ENCODE assay signal across 18 cellular contexts in genomic region chr5:158639876-158640570, GRCh38.
DNase-seq lines count a peak whose midpoint lies in the region; ATAC-seq and TF ChIP-seq lines count a peak whose summit lies in the region.
"Had no signal": no experiment of that assay in that cellular context is flagged by ENCODE, and none has a peak within 500 bp of the region (broad histone marks: within the 10 kb centered on the region; RNA-seq: fewer than 3 reads in every experiment).

No MANE protein-coding gene starts in this region.

- no peak overlapping the region for H4K5ac ChIP-seq in IMR-90 (ENCODE audit: low read depth, low read length)

- H3K56ac ChIP-seq in IMR-90 (ENCODE audit: extremely low read depth, insufficient read depth, low read length): no peak overlapping the region

- no peak overlapping the region for H4K8ac ChIP-seq in IMR-90 (ENCODE audit: low read depth in 2 of 2, low read length in 2 of 2)
- H4K8ac ChIP-seq in mesenchymal stem cell (ENCODE audit: low read length): no peak overlapping the region

- intact Hi-C loops in IMR-90 (cut with micrococcal nuclease): no loop called here

- no peak for TF ChIP-seq POLR2A in IMR-90 (IDR thresholded peaks at IDR 0.05; ENCODE audit: low read depth, low read length)

- CTCF ChIA-PET in IMR-90 (lab: Yijun Ruan, JAX): interaction anchor here (1.0 kb wide), 1 partner anchor 266 kb away, joined by 3 read pairs; no protein-coding TSS in a partner anchor
- CTCF ChIA-PET in activated CD4-positive, alpha-beta T cell treated with anti-CD3 and anti-CD28 coated beads, Interleukin-2, amount 10 ng/mL, durations not matched to agents 7 days and 5 days (lab: Charles Lee): no interaction called here

- H3K36me3 Mint-ChIP-seq in activated CD4-positive, alpha-beta T cell treated with anti-CD3 and anti-CD28 coated beads, Interleukin-2, amount 10 ng/mL, durations not matched to agents 7 days and 5 days (ENCODE audit: low read depth): no peaks in the 10 kb centered on the region
- H3K36me3 Mint-ChIP-seq: activated naive CD4-positive, alpha-beta T cell treated with anti-CD3 and anti-CD28 coated beads, Interleukin-2, amount 10 ng/mL, durations not matched to agents 7 days and 5 days; immature natural killer cell had no signal

- no peak overlapping the region for H2BK20ac ChIP-seq in IMR-90 (ENCODE audit: low read depth, low read length)

- H3K18ac ChIP-seq in IMR-90 (ENCODE audit: low read depth, low read length): no peak overlapping the region
- H3K18ac ChIP-seq in mesenchymal stem cell (ENCODE audit: low read depth in 1 of 2, low read length in 2 of 2): no peak overlapping the region

- H3K4ac ChIP-seq in IMR-90 (ENCODE audit: low read depth, low read length): no peak overlapping the region
- no peak overlapping the region for H3K4ac ChIP-seq in mesenchymal stem cell (ENCODE audit: low read depth in 1 of 2, low read length in 2 of 2)

- no peak overlapping the region for H2BK12ac ChIP-seq in mesenchymal stem cell (ENCODE audit: low read length in 2 of 2)

- no peaks in the 10 kb centered on the region for H4K20me1 ChIP-seq in IMR-90 (ENCODE audit: insufficient read depth, low read length)

- in situ Hi-C loops in G401 (cut with HindIII; ENCODE audit: low sequenced_read_pairs): no loop called here
- in situ Hi-C loops in IMR-90 (cut with MboI; ENCODE audit: low sequenced_read_pairs): no loop called here
- in situ Hi-C loops in brain microvascular endothelial cell (cut with HindIII; ENCODE audit: low pct_ligation_motif_present, low sequenced_read_pairs): no loop called here

- no peak for ATAC-seq in IMR-90 (ENCODE audit: low read depth)
- ATAC-seq in GM19395 (IDR thresholded peaks at IDR 0.05; ENCODE audit: unreplicated experiment): no peak
- ATAC-seq: lower lobe of right lung, Panc1, pancreas had no signal

- H3K36me3 ChIP-seq in IMR-90 (ENCODE audit: control insufficient read depth, insufficient read depth, low read length): no peaks in the 10 kb centered on the region
- H3K36me3 ChIP-seq in brain microvascular endothelial cell (replicated peaks): no peaks in the 10 kb centered on the region
- no peaks in the 10 kb centered on the region for H3K36me3 ChIP-seq in mesenchymal stem cell (ENCODE audit: control insufficient read depth in 1 of 2, insufficient read depth in 2 of 2, low read depth in 1 of 2, low read length in 2 of 2)
- H3K36me3 ChIP-seq: lower lobe of right lung, pancreas had no signal

- H3K27me3 ChIP-seq in IMR-90 (ENCODE audit: control insufficient read depth, insufficient read depth, low read length) (no peaks in the 10 kb centered on the region), brain microvascular endothelial cell (replicated peaks) (no peaks in the 10 kb centered on the region), mesenchymal stem cell (ENCODE audit: control insufficient read depth in 1 of 2, insufficient read depth in 1 of 2, low read length in 2 of 2) (no peaks in the 10 kb centered on the region)
- H3K27me3 ChIP-seq: pancreas had no signal

- H3K4me3 ChIP-seq in IMR-90 (ENCODE audit: insufficient read depth, low read depth, low read length) (no peak overlapping the region), brain microvascular endothelial cell (ENCODE audit: low read depth, low read length) (no peak overlapping the region), mesenchymal stem cell (ENCODE audit: insufficient read depth in 1 of 2, low read depth in 1 of 2, low read length in 2 of 2) (no peak overlapping the region)
- H3K4me3 ChIP-seq: coronary artery, lower lobe of right lung, pancreas had no signal

- no CpG with 5 or more reads among the region's 5 CpGs for WGBS in IMR-90 (ENCODE audit: extremely low coverage in 2 of 2, insufficient read length in 1 of 2), 2 experiments
- WGBS in mesenchymal stem cell: 95% methylated on average over 2 of the region's 5 CpGs

- dilution Hi-C loops in IMR-90 (cut with HindIII; ENCODE audit: low sequenced_read_pairs, unreplicated experiment): no loop called here

- TF ChIP-seq CTCF in IMR-90 (conservative IDR thresholded peaks at IDR 0.05; ENCODE audit: low read depth, low read length) (no peak), brain microvascular endothelial cell (IDR thresholded peaks at IDR 0.05; ENCODE audit: low read depth, low read length, missing control alignments) (no peak)

- no peak overlapping the region for H2AK5ac ChIP-seq in IMR-90 (ENCODE audit: low read depth, low read length)
- H2AK5ac ChIP-seq in mesenchymal stem cell (ENCODE audit: low read length, severe bottlenecking): no peak overlapping the region

- no peaks in the 10 kb centered on the region for H3K4me1 Mint-ChIP-seq in activated CD4-positive, alpha-beta T cell treated with anti-CD3 and anti-CD28 coated beads, Interleukin-2, amount 10 ng/mL, durations not matched to agents 7 days and 5 days
- H3K4me1 Mint-ChIP-seq: activated naive CD4-positive, alpha-beta T cell treated with anti-CD3 and anti-CD28 coated beads, Interleukin-2, amount 10 ng/mL, durations not matched to agents 7 days and 5 days; immature natural killer cell had no signal

- H2AK9ac ChIP-seq in IMR-90 (replicated peaks; ENCODE audit: low read depth, low read length, poor library complexity): no peak overlapping the region

- H3K4me1 ChIP-seq in IMR-90 (ENCODE audit: control insufficient read depth, insufficient read depth, low read length) (no peaks in the 10 kb centered on the region), mesenchymal stem cell (ENCODE audit: control insufficient read depth, insufficient read depth, low read depth, low read length) (peaks cover 2% of the 10 kb centered on the region)
- H3K4me1 ChIP-seq: lower lobe of right lung, pancreas had no signal

- no peak overlapping the region for H3K14ac ChIP-seq in IMR-90 (replicated peaks; ENCODE audit: low read depth, low read length)
- no peak overlapping the region for H3K14ac ChIP-seq in mesenchymal stem cell (ENCODE audit: low read length in 2 of 2)

- no peaks in the 10 kb centered on the region for H3K27me3 Mint-ChIP-seq in activated CD4-positive, alpha-beta T cell treated with anti-CD3 and anti-CD28 coated beads, Interleukin-2, amount 10 ng/mL, durations not matched to agents 7 days and 5 days
- H3K27me3 Mint-ChIP-seq: activated naive CD4-positive, alpha-beta T cell treated with anti-CD3 and anti-CD28 coated beads, Interleukin-2, amount 10 ng/mL, durations not matched to agents 7 days and 5 days; B cell had no signal

- H3K27ac ChIP-seq in IMR-90 (ENCODE audit: insufficient read depth, low read length) (no peak overlapping the region), brain microvascular endothelial cell (peak overlapping the region; percentile 34), mesenchymal stem cell (ENCODE audit: low read length, poor library complexity, severe bottlenecking) (no peak overlapping the region)
- H3K27ac ChIP-seq: coronary artery, lower lobe of right lung, pancreas had no signal

- H3K23ac ChIP-seq in IMR-90 (ENCODE audit: low read depth, low read length) (no peak overlapping the region), mesenchymal stem cell (ENCODE audit: low read length in 2 of 2) (no peak overlapping the region)

- H3K4me2 ChIP-seq in IMR-90 (ENCODE audit: low read depth, low read length) (no peak overlapping the region), mesenchymal stem cell (ENCODE audit: low read length, poor library complexity, severe bottlenecking) (no peak overlapping the region)

- H3K79me1 ChIP-seq in IMR-90 (ENCODE audit: low read depth in 1 of 2, low read length in 2 of 2) (no peaks in the 10 kb centered on the region), mesenchymal stem cell (replicated peaks; ENCODE audit: low read length, poor library complexity, severe bottlenecking) (no peaks in the 10 kb centered on the region)

- BruUV-seq in IMR-90 (replicated peaks; lab: Mats Ljungman, UMichigan): no TSS peak

- H3K9ac ChIP-seq in IMR-90 (ENCODE audit: low read depth, low read length) (no peak overlapping the region), mesenchymal stem cell (ENCODE audit: low read length) (peak overlapping the region; percentile 50)

- no peak overlapping the region for H3K27ac Mint-ChIP-seq in activated CD4-positive, alpha-beta T cell treated with anti-CD3 and anti-CD28 coated beads, Interleukin-2, amount 10 ng/mL, durations not matched to agents 7 days and 5 days
- H3K27ac Mint-ChIP-seq: activated naive CD4-positive, alpha-beta T cell treated with anti-CD3 and anti-CD28 coated beads, Interleukin-2, amount 10 ng/mL, durations not matched to agents 7 days and 5 days; B cell; HFFc6; immature natural killer cell had no signal

- peak; percentile 19 for DNase-seq in G401 (ENCODE audit: low spot score)
- DNase-seq in IMR-90: peak; percentile 1
- peak; percentile 36 for DNase-seq in brain microvascular endothelial cell
- DNase-seq in mesenchymal stem cell: no peak
- no peak for DNase-seq in activated CD4-positive, alpha-beta T cell treated with anti-CD3 and anti-CD28 coated beads, Interleukin-2, amount 10 ng/mL, durations not matched to agents 7 days and 5 days
- DNase-seq in DMS79 (lab: John Stamatoyannopoulos, UW): no peak
- DNase-seq: activated CD4-positive, alpha-beta T cell treated with anti-CD3 and anti-CD28 coated beads, Interleukin-2, amount 50 U/mL, for 48 hours; activated naive CD4-positive, alpha-beta T cell treated with anti-CD3 and anti-CD28 coated beads, Interleukin-2, amount 10 ng/mL, durations not matched to agents 7 days and 5 days; HFFc6; immature natural killer cell; lower lobe of right lung; NCI-H526 treated with DMSO at 0.1 percent for 48 hours; pancreas; substantia nigra had no signal

- H3K9me3 ChIP-seq in IMR-90 (ENCODE audit: control insufficient read depth, insufficient read depth, low read length) (no peaks in the 10 kb centered on the region), mesenchymal stem cell (ENCODE audit: control insufficient read depth, low read length) (no peaks in the 10 kb centered on the region)
- H3K9me3 ChIP-seq: lower lobe of right lung, pancreas had no signal

- no peak overlapping the region for H3K4me3 Mint-ChIP-seq in activated CD4-positive, alpha-beta T cell treated with anti-CD3 and anti-CD28 coated beads, Interleukin-2, amount 10 ng/mL, durations not matched to agents 7 days and 5 days
- H3K4me3 Mint-ChIP-seq: activated naive CD4-positive, alpha-beta T cell treated with anti-CD3 and anti-CD28 coated beads, Interleukin-2, amount 10 ng/mL, durations not matched to agents 7 days and 5 days; B cell; HFFc6; immature natural killer cell had no signal

- POLR2A ChIA-PET in IMR-90 (lab: Charles Lee; ENCODE audit: unreplicated experiment): no interaction called here
- POLR2A ChIA-PET in activated CD4-positive, alpha-beta T cell treated with anti-CD3 and anti-CD28 coated beads, Interleukin-2, amount 10 ng/mL, durations not matched to agents 7 days and 5 days (lab: Charles Lee): no interaction called here

- no peak overlapping the region for H4K91ac ChIP-seq in IMR-90 (ENCODE audit: insufficient read depth, low read depth, low read length)
- H4K91ac ChIP-seq in mesenchymal stem cell (ENCODE audit: low read length): no peak overlapping the region

- H2BK15ac ChIP-seq in IMR-90 (ENCODE audit: low read depth, low read length) (no peak overlapping the region), mesenchymal stem cell (ENCODE audit: low read depth, poor library complexity, severe bottlenecking) (no peak overlapping the region)

- no peak overlapping the region for H2AFZ ChIP-seq in IMR-90 (replicated peaks; ENCODE audit: low read length, poor library complexity)
- H2AFZ ChIP-seq in mesenchymal stem cell (ENCODE audit: low read depth, low read length): no peak overlapping the region

- H3K9me1 ChIP-seq in IMR-90 (ENCODE audit: insufficient read depth, low read length): no peaks in the 10 kb centered on the region

- H2BK120ac ChIP-seq in IMR-90 (ENCODE audit: low read depth, low read length) (no peak overlapping the region), mesenchymal stem cell (ENCODE audit: low read depth, low read length) (no peak overlapping the region)

- TF ChIP-seq RAD21 in IMR-90 (IDR thresholded peaks at IDR 0.05; ENCODE audit: low read length): no peak

- no peaks in the 10 kb centered on the region for H3K9me3 Mint-ChIP-seq in activated CD4-positive, alpha-beta T cell treated with anti-CD3 and anti-CD28 coated beads, Interleukin-2, amount 10 ng/mL, durations not matched to agents 7 days and 5 days
- H3K9me3 Mint-ChIP-seq: activated naive CD4-positive, alpha-beta T cell treated with anti-CD3 and anti-CD28 coated beads, Interleukin-2, amount 10 ng/mL, durations not matched to agents 7 days and 5 days had no signal

- no peak overlapping the region for H2BK5ac ChIP-seq in IMR-90 (ENCODE audit: low read depth, low read length, poor library complexity, severe bottlenecking)
- no peak overlapping the region for H2BK5ac ChIP-seq in mesenchymal stem cell (ENCODE audit: low read depth, low read length, poor library complexity, severe bottlenecking)

Comparison
In these comparisons a context has a peak if more than half of its experiments do, and no peak if none do; other contexts are left out.
1. DNase-seq: peak in G401 (single experiment), IMR-90 (single experiment) and brain microvascular endothelial cell (single experiment); none in mesenchymal stem cell (single experiment), activated CD4-positive, alpha-beta T cell treated with anti-CD3 and anti-CD28 coated beads, Interleukin-2, amount 10 ng/mL, durations not matched to agents 7 days and 5 days (single experiment) and DMS79 (single experiment).